ENCODE assay signal across 18 cellular contexts in the genomic region with DNA sequence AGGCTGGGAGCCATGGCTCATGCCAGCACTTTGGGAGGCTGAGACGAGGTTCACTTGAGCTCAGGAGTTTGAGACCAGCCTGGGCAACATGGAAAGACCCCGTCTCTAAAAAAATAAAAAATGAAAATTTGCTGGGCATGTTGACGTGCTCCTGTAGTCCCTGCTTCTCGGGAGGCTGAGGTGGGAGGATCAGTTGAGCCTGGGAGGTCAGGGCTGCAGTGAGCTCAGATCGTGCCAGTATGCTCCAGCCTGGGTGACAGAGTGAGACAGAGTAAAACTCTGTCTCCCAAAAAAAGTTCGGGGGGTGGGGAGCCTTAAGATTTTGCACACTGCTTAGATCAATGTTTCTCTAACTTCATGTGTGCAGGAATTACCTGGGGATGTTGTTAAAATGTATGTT. TPM values are rescaled to one million over a fixed set of nuclear protein-coding genes. Genes with fewer than 3 reads are reported as not detected.
DNase-seq lines count a peak whose midpoint lies in the region; ATAC-seq, FAIRE-seq and TF ChIP-seq lines count a peak whose summit lies in the region.
"Had no signal": no experiment of that assay in that cellular context is flagged by ENCODE, and none has a peak within 500 bp of the region (broad histone marks: within the 10 kb centered on the region; RNA-seq: fewer than 3 reads in every experiment).

No MANE protein-coding gene starts in this region.

- no peak overlapping the region for H3K27ac ChIP-seq in H9 (ENCODE audit: insufficient read length, low read depth, low read length)
- H3K27ac ChIP-seq in astrocyte (ENCODE audit: low read depth, low read length): peak overlapping the region; percentile 58
- H3K27ac ChIP-seq in gastrocnemius medialis: peak overlapping the region; percentile 81 to 86 (median 82)
- H3K27ac ChIP-seq: prostate gland had no signal

- H3K4me3 ChIP-seq in astrocyte (ENCODE audit: insufficient read depth, low read depth, low read length) (no peak overlapping the region), gastrocnemius medialis (no peak overlapping the region)
- H3K4me3 ChIP-seq: left lung, prostate gland had no signal

- in situ Hi-C loops in gastrocnemius medialis (cut with MboI; ENCODE audit: low sequenced_read_pairs in 4 of 4): no loop called here

- TF ChIP-seq POLR2A in gastrocnemius medialis (IDR thresholded peaks at IDR 0.05): no peak

- no peak overlapping the region for H3K14ac ChIP-seq in H9 (ENCODE audit: insufficient read depth, low read length)

- no peaks in the 10 kb centered on the region for H3K4me1 ChIP-seq in H9 (ENCODE audit: insufficient read depth, low read length)
- peaks cover 41% of the 10 kb centered on the region for H3K4me1 ChIP-seq in astrocyte (ENCODE audit: insufficient read depth, low read length)
- peaks cover 77 to 81% of the 10 kb centered on the region in 2 donors for H3K4me1 ChIP-seq in gastrocnemius medialis
- H3K4me1 ChIP-seq: prostate gland had no signal

- H2AK5ac ChIP-seq in H9 (ENCODE audit: insufficient read length, low read length): no peak overlapping the region

- H3K18ac ChIP-seq in H9 (ENCODE audit: insufficient read length, low read depth, low read length): no peak overlapping the region

- no peak overlapping the region for H2BK5ac ChIP-seq in H9 (ENCODE audit: insufficient read length, low read length)

- H3K36me3 ChIP-seq in astrocyte (ENCODE audit: insufficient read depth, low read length) (peaks cover 21% of the 10 kb centered on the region), gastrocnemius medialis (no peaks in the 10 kb centered on the region)

- H3K23me2 ChIP-seq in H9 (ENCODE audit: insufficient read length, low read depth, low read length, poor library complexity, severe bottlenecking): no peaks in the 10 kb centered on the region

- H3K4me3 Mint-ChIP-seq in H9 (no peak overlapping the region), astrocyte (ENCODE audit: unreplicated experiment) (no peak overlapping the region)
- H3K4me3 Mint-ChIP-seq in stimulated activated memory B cell treated with anti-CD40 and anti-IgM and Interleukin-4, amounts not matched to agents 10 μg/mL and 1 μg/mL and 100 μg/mL, for 72 hours: no peak overlapping the region

- H4K20me1 ChIP-seq in H9 (ENCODE audit: control insufficient read depth, insufficient read depth, insufficient read length): no peaks in the 10 kb centered on the region
- peaks cover 72% of the 10 kb centered on the region for H4K20me1 ChIP-seq in astrocyte (ENCODE audit: insufficient read depth, low read length)

- H3K9me3 ChIP-seq in H9 (ENCODE audit: control insufficient read depth, low read depth, low read length) (no peaks in the 10 kb centered on the region), astrocyte (ENCODE audit: insufficient read depth, low read depth, low read length) (no peaks in the 10 kb centered on the region), gastrocnemius medialis (no peaks in the 10 kb centered on the region)
- H3K9me3 ChIP-seq: left lung, prostate gland had no signal

- no peak overlapping the region for H2AFZ ChIP-seq in H9 (ENCODE audit: low read length)
- no peak overlapping the region for H2AFZ ChIP-seq in astrocyte (ENCODE audit: low read depth, low read length)

- no peak overlapping the region for H3T11ph ChIP-seq in H9 (ENCODE audit: low read length)

- H3K27me3 Mint-ChIP-seq in H9 (ENCODE audit: low read depth): no peaks in the 10 kb centered on the region; the same call in 1 of the 2 replicates
- H3K27me3 Mint-ChIP-seq in astrocyte (ENCODE audit: low read depth, unreplicated experiment): no peaks in the 10 kb centered on the region
- no peaks in the 10 kb centered on the region for H3K27me3 Mint-ChIP-seq in stimulated activated memory B cell treated with anti-CD40 and anti-IgM and Interleukin-4, amounts not matched to agents 10 μg/mL and 1 μg/mL and 100 μg/mL, for 72 hours

- no peak overlapping the region for H3K23ac ChIP-seq in H9 (ENCODE audit: insufficient read length, low read depth, low read length)

- H3K9ac ChIP-seq in H9 (ENCODE audit: extremely low read depth, insufficient read length, low read length) (no peak overlapping the region), astrocyte (ENCODE audit: low read length) (no peak overlapping the region)

- H3K9me3 Mint-ChIP-seq in activated naive CD4-positive, alpha-beta T cell treated with anti-CD3 and anti-CD28 coated beads, Interleukin-2, amount 50 U/mL, for 72 hours: no peaks in the 10 kb centered on the region
- H3K9me3 Mint-ChIP-seq in H9 (no peaks in the 10 kb centered on the region), astrocyte (ENCODE audit: unreplicated experiment) (peaks cover 2% of the 10 kb centered on the region)
- no peaks in the 10 kb centered on the region for H3K9me3 Mint-ChIP-seq in stimulated activated memory B cell treated with anti-CD40 and anti-IgM and Interleukin-4, amounts not matched to agents 10 μg/mL and 1 μg/mL and 100 μg/mL, for 72 hours

- H2BK12ac ChIP-seq in H9 (ENCODE audit: insufficient read length, low read depth, low read length): no peak overlapping the region

- H4K8ac ChIP-seq in H9 (replicated peaks; ENCODE audit: insufficient read length, low read depth, low read length): no peak overlapping the region

- FAIRE-seq in astrocyte (lab: Jason Lieb, UNC): no peak
- FAIRE-seq: bronchial epithelial cell had no signal

- no peak overlapping the region for H2BK15ac ChIP-seq in H9 (ENCODE audit: low read depth, low read length)

- peak overlapping the region; percentile 9 to 68 for H3K27ac Mint-ChIP-seq in activated naive CD4-positive, alpha-beta T cell treated with anti-CD3 and anti-CD28 coated beads, Interleukin-2, amount 50 U/mL, for 72 hours
- H3K27ac Mint-ChIP-seq in H9 (peak overlapping the region in 2 of 3 experiments; percentile 49 to 70; a peak in 2 of 7 replicates), astrocyte (ENCODE audit: unreplicated experiment) (no peak overlapping the region)
- no peak overlapping the region for H3K27ac Mint-ChIP-seq in stimulated activated memory B cell treated with anti-CD40 and anti-IgM and Interleukin-4, amounts not matched to agents 10 μg/mL and 1 μg/mL and 100 μg/mL, for 72 hours

- H3K36me3 Mint-ChIP-seq in activated naive CD4-positive, alpha-beta T cell treated with anti-CD3 and anti-CD28 coated beads, Interleukin-2, amount 50 U/mL, for 72 hours: peaks cover 9 to 45% of the 10 kb centered on the region in 2 donors
- H3K36me3 Mint-ChIP-seq in H9 (ENCODE audit: insufficient read depth in 1 of 3, low read depth in 3 of 3) (peaks cover 20 to 57% (median 51%) of the 10 kb centered on the region in 3 experiments; a peak in 6 of 7 replicates), astrocyte (ENCODE audit: low read depth, unreplicated experiment) (peaks cover 18% of the 10 kb centered on the region)
- H3K36me3 Mint-ChIP-seq in stimulated activated memory B cell treated with anti-CD40 and anti-IgM and Interleukin-4, amounts not matched to agents 10 μg/mL and 1 μg/mL and 100 μg/mL, for 72 hours: peaks cover 34% of the 10 kb centered on the region

- H4K5ac ChIP-seq in H9 (ENCODE audit: insufficient read length, low read depth, low read length): no peak overlapping the region

- TF ChIP-seq CTCF in H9 (conservative IDR thresholded peaks at IDR 0.05) (no peak), astrocyte (IDR thresholded peaks at IDR 0.05; ENCODE audit: insufficient read depth, low read depth, low read length) (no peak), gastrocnemius medialis (IDR thresholded peaks at IDR 0.05 in 4 of 5, conservative IDR thresholded peaks at IDR 0.05 in 1 of 5) (no peak)

- no CpG with 5 or more reads among the region's 6 CpGs for WGBS in H9 (ENCODE audit: extremely low coverage, insufficient read length, low lambda C conversion rate)

- no peak overlapping the region for H4K91ac ChIP-seq in H9 (ENCODE audit: insufficient read length, low read depth, low read length)

- DNase-seq in activated naive CD4-positive, alpha-beta T cell treated with anti-CD3 and anti-CD28 coated beads, Interleukin-2, amount 50 U/mL, for 72 hours (ENCODE audit: low spot score in 2 of 2): no peak
- DNase-seq in activated naive CD4-positive, alpha-beta T cell treated with Interleukin-2 at 50 U/mL for 16 hours: no peak
- DNase-seq in H9 (no peak), astrocyte (ENCODE audit: low read depth) (no peak), gastrocnemius medialis (no peak)
- DNase-seq in stimulated activated CD4-positive, alpha-beta T cell treated with anti-CD3 and anti-CD28 coated beads, Interleukin-15, amount 100 ng/mL, for 24 hours: no peak
- DNase-seq: activated CD4-positive, alpha-beta T cell treated with anti-CD3 and anti-CD28 coated beads, Interleukin-2, amount 50 U/mL, for 4 hours; activated gamma-delta T cell; KBM-7; left lung; NCI-H1092; NK-92 treated with Interleukin-12 subunit alpha and Interleukin-12 subunit beta, amount 100 ng/mL, for 24 hours; SIG-M5; stimulated activated CD4-positive, alpha-beta T cell treated with anti-CD3 and anti-CD28 coated beads, Interleukin-12 subunit alpha, Interleukin-12 subunit beta, amount 100 ng/mL, for 4 hours had no signal

- H3K27me3 ChIP-seq in H9 (ENCODE audit: insufficient read depth, low read length) (no peaks in the 10 kb centered on the region), astrocyte (ENCODE audit: insufficient read depth, low read length) (no peaks in the 10 kb centered on the region), gastrocnemius medialis (no peaks in the 10 kb centered on the region)
- H3K27me3 ChIP-seq: left lung had no signal

- no peak for ATAC-seq in activated naive CD4-positive, alpha-beta T cell treated with anti-CD3 and anti-CD28 coated beads, Interleukin-2, amount 50 U/mL, for 72 hours
- ATAC-seq in gastrocnemius medialis (no peak), GM18511 (IDR thresholded peaks at IDR 0.05; ENCODE audit: unreplicated experiment) (no peak)
- no peak for ATAC-seq in stimulated activated memory B cell treated with anti-CD40 and anti-IgM and Interleukin-4, amounts not matched to agents 10 μg/mL and 1 μg/mL and 100 μg/mL, for 72 hours

- peaks cover 16% of the 10 kb centered on the region; the same call in 1 of the 2 replicates for H3K79me2 ChIP-seq in H9 (ENCODE audit: insufficient read depth, low read length)
- H3K79me2 ChIP-seq in astrocyte (ENCODE audit: insufficient read depth, low read length): peaks cover 99% of the 10 kb centered on the region

- no peak overlapping the region for H3K56ac ChIP-seq in H9 (ENCODE audit: insufficient read length, low read depth, low read length)

- H3K79me1 ChIP-seq in H9 (ENCODE audit: insufficient read depth, low read depth, low read length, poor library complexity, severe bottlenecking): peaks cover 17% of the 10 kb centered on the region

- H3K4ac ChIP-seq in H9 (ENCODE audit: low read depth, low read length): no peak overlapping the region

- no peak overlapping the region for H2BK120ac ChIP-seq in H9 (ENCODE audit: low read depth, low read length, poor library complexity, severe bottlenecking)

- H3K4me2 ChIP-seq in H9 (ENCODE audit: insufficient read depth, insufficient read length, low read length): no peak overlapping the region
- peak overlapping the region; percentile 36 for H3K4me2 ChIP-seq in astrocyte (ENCODE audit: low read length)

- intact Hi-C loops in gastrocnemius medialis (cut with DNase I; ENCODE audit: low total_unique reads): no loop called here

- peaks cover 0 to 11% of the 10 kb centered on the region in 2 experiments; a peak in 2 of 4 replicates for H3K4me1 Mint-ChIP-seq in H9
- H3K4me1 Mint-ChIP-seq in astrocyte (ENCODE audit: low read depth, unreplicated experiment): peaks cover 41% of the 10 kb centered on the region
- peaks cover 37% of the 10 kb centered on the region for H3K4me1 Mint-ChIP-seq in stimulated activated memory B cell treated with anti-CD40 and anti-IgM and Interleukin-4, amounts not matched to agents 10 μg/mL and 1 μg/mL and 100 μg/mL, for 72 hours

- H2BK20ac ChIP-seq in H9 (ENCODE audit: low read depth, low read length, poor library complexity, severe bottlenecking): no peak overlapping the region

RNA-seq across cellular contexts. Expression of a gene that starts 30.9 kb away (rescaled TPM):
- 100 to 1,000 TPM; 121 to 132 TPM for total RNA-seq in activated naive CD4-positive, alpha-beta T cell treated with anti-CD3 and anti-CD28 coated beads, Interleukin-2, amount 50 U/mL, for 72 hours
- total RNA-seq in H9 (2021) (257 and 260 TPM in 2 replicates), astrocyte (262 TPM in 2 replicates), gastrocnemius medialis (1,000 to 10,000 TPM in 2 of 4 donors, 100 to 1,000 TPM in 2; 788 to 1,983 (median 1,302) TPM)

Comparison
In these comparisons a context has a peak if more than half of its experiments do, and no peak if none do; other contexts are left out.
1. H3K27ac Mint-ChIP-seq: peak in activated naive CD4-positive, alpha-beta T cell treated with anti-CD3 and anti-CD28 coated beads, Interleukin-2, amount 50 U/mL, for 72 hours (2 of 2) and H9 (2 of 3); none in astrocyte (single experiment) and stimulated activated memory B cell treated with anti-CD40 and anti-IgM and Interleukin-4, amounts not matched to agents 10 μg/mL and 1 μg/mL and 100 μg/mL, for 72 hours (single experiment).